Comparison of ENCODE assay signal across 11 cellular contexts in genomic region chr7:34155225-34155908, GRCh38.
DNase-seq lines count a peak whose midpoint lies in the region; ATAC-seq and TF ChIP-seq lines count a peak whose summit lies in the region.
"Had no signal": no experiment of that assay in that cellular context is flagged by ENCODE, and none has a peak within 500 bp of the region (broad histone marks: within the 10 kb centered on the region; RNA-seq: fewer than 3 reads in every experiment).

No MANE protein-coding gene starts in this region.

- no peak overlapping the region for H3K4me3 ChIP-seq in AG10803 (ENCODE audit: low read length)

- no peak; the same call in 1 of the 2 replicates for TF ChIP-seq CTCF in AG10803 (conservative IDR thresholded peaks at IDR 0.05; ENCODE audit: low read length)

- H3K4me1 Mint-ChIP-seq in stimulated activated naive CD8-positive, alpha-beta T cell treated with anti-CD3 and anti-CD28 coated beads, Interleukin-15, amount 100 ng/mL, for 72 hours, result no peaks in the 10 kb centered on the region
- H3K4me1 Mint-ChIP-seq: activated naive CD4-positive, alpha-beta T cell treated with anti-CD3 and anti-CD28 coated beads, Interleukin-2, amount 50 U/mL, for 24 hours had no signal

- no peak overlapping the region for H3K27ac Mint-ChIP-seq in stimulated activated naive CD8-positive, alpha-beta T cell treated with anti-CD3 and anti-CD28 coated beads, Interleukin-15, amount 100 ng/mL, for 72 hours
- H3K27ac Mint-ChIP-seq: activated naive CD4-positive, alpha-beta T cell treated with anti-CD3 and anti-CD28 coated beads, Interleukin-2, amount 50 U/mL, for 24 hours had no signal

- DNase-seq in AG10803 (ENCODE audit: low read depth), result peak; percentile 99
- DNase-seq in NOMO-1 treated with dmso at 0.1 percent for 144 hours (lab: John Stamatoyannopoulos, UW; ENCODE audit: unreplicated experiment), result peak; percentile 87
- DNase-seq in epidermal melanocyte (ENCODE audit: insufficient read length, low spot score), result peak; percentile 29
- peak; percentile 89 for DNase-seq in myocyte (ENCODE audit: low read depth)
- DNase-seq in hypothalamus (lab: John Stamatoyannopoulos, UW), result no peak
- no peak for DNase-seq in stimulated activated naive CD8-positive, alpha-beta T cell treated with anti-CD3 and anti-CD28 coated beads, Interleukin-15, amount 100 ng/mL, for 72 hours
- DNase-seq: head of caudate nucleus, NCI-H774 had no signal

- H3K4me3 Mint-ChIP-seq in stimulated activated naive CD8-positive, alpha-beta T cell treated with anti-CD3 and anti-CD28 coated beads, Interleukin-15, amount 100 ng/mL, for 72 hours, result no peak overlapping the region
- H3K4me3 Mint-ChIP-seq: activated naive CD4-positive, alpha-beta T cell treated with anti-CD3 and anti-CD28 coated beads, Interleukin-2, amount 50 U/mL, for 24 hours had no signal

- peaks cover 3 to 6% of the 10 kb centered on the region in 2 donors for H3K9me3 Mint-ChIP-seq in stimulated activated naive CD8-positive, alpha-beta T cell treated with anti-CD3 and anti-CD28 coated beads, Interleukin-15, amount 100 ng/mL, for 72 hours
- H3K9me3 Mint-ChIP-seq: activated naive CD4-positive, alpha-beta T cell treated with anti-CD3 and anti-CD28 coated beads, Interleukin-2, amount 50 U/mL, for 24 hours had no signal

- H3K27me3 Mint-ChIP-seq in stimulated activated naive CD8-positive, alpha-beta T cell treated with anti-CD3 and anti-CD28 coated beads, Interleukin-15, amount 100 ng/mL, for 72 hours, result no peaks in the 10 kb centered on the region
- H3K27me3 Mint-ChIP-seq: activated naive CD4-positive, alpha-beta T cell treated with anti-CD3 and anti-CD28 coated beads, Interleukin-2, amount 50 U/mL, for 24 hours had no signal

- no peak for ATAC-seq in HG03025 (IDR thresholded peaks at IDR 0.05; ENCODE audit: low FRiP score, unreplicated experiment)
- ATAC-seq in stimulated activated naive CD8-positive, alpha-beta T cell treated with anti-CD3 and anti-CD28 coated beads, Interleukin-15, amount 100 ng/mL, for 72 hours, result no peak
- ATAC-seq in GM19035 (IDR thresholded peaks at IDR 0.05; ENCODE audit: unreplicated experiment), result no peak

Comparison
In these comparisons a context has a peak if more than half of its experiments do, and no peak if none do; other contexts are left out.
1. DNase-seq: peak in AG10803 (single experiment), NOMO-1 treated with dmso at 0.1 percent for 144 hours (single experiment), epidermal melanocyte (single experiment) and myocyte (single experiment); none in hypothalamus (0 of 51) and stimulated activated naive CD8-positive, alpha-beta T cell treated with anti-CD3 and anti-CD28 coated beads, Interleukin-15, amount 100 ng/mL, for 72 hours (0 of 2).